In the genomic region with DNA sequence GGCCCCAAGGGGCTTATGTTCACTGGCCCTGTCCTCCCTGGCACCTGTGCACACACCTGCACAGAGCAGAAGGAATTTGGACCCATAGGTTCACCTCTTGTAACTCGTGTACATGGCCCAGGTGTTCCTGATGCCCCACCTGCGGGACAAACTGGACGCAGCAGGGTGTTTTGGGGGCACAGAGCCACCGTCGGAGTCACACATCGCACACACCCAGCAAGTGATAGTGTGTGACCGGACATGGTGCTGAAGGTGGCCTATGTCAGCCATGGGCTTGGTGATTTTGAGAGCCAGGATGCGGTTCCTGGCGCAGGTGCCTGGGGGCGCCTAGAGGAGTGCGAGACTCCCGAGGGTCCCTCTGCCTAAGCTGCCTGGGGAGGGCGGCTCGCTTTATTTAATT, we compare ENCODE assay signal across 16 cellular contexts.
A peak's percentile ranks its signal among the peaks of the same experiment; 100 is the strongest.
DNase-seq lines count a peak whose midpoint lies in the region; ATAC-seq and TF ChIP-seq lines count a peak whose summit lies in the region.
"Had no signal": no experiment of that assay in that cellular context is flagged by ENCODE, and none has a peak within 500 bp of the region (broad histone marks: within the 10 kb centered on the region; RNA-seq: fewer than 3 reads in every experiment).

No MANE protein-coding gene starts in this region.

- peaks cover 6% of the 10 kb centered on the region for H3K9me3 Mint-ChIP-seq in activated naive CD8-positive, alpha-beta T cell treated with anti-CD3 and anti-CD28 coated beads, Interleukin-2, amount 10 ng/mL, durations not matched to agents 7 days and 5 days
- H3K9me3 Mint-ChIP-seq in activated naive CD8-positive, alpha-beta T cell treated with anti-CD3 and anti-CD28 coated beads, Interleukin-2, amount 50 U/mL, for 24 hours, result no peaks in the 10 kb centered on the region
- H3K9me3 Mint-ChIP-seq in neural crest cell, result peaks cover under 1% of the 10 kb centered on the region
- H3K9me3 Mint-ChIP-seq: CD8-positive, alpha-beta T cell; HFFc6 had no signal

- H3K4me3 ChIP-seq in stomach, result no peak overlapping the region
- no peak overlapping the region for H3K4me3 ChIP-seq in adrenal gland
- H3K4me3 ChIP-seq: BLaER1 treated with 17β-estradiol and CSF1 and Interleukin-3, amounts not matched to agents 10 nM and 100 nM; GM12878 had no signal

- peaks cover 7% of the 10 kb centered on the region for H3K4me1 Mint-ChIP-seq in activated naive CD8-positive, alpha-beta T cell treated with anti-CD3 and anti-CD28 coated beads, Interleukin-2, amount 10 ng/mL, durations not matched to agents 7 days and 5 days
- H3K4me1 Mint-ChIP-seq in activated naive CD8-positive, alpha-beta T cell treated with anti-CD3 and anti-CD28 coated beads, Interleukin-2, amount 50 U/mL, for 24 hours, result peaks cover 9% of the 10 kb centered on the region
- no peaks in the 10 kb centered on the region for H3K4me1 Mint-ChIP-seq in neural crest cell

- TF ChIP-seq CTCF in neural crest cell (conservative IDR thresholded peaks at IDR 0.05) (no peak), stomach (IDR thresholded peaks at IDR 0.05) (no peak), adrenal gland (IDR thresholded peaks at IDR 0.05) (no peak)

- H3K9me3 ChIP-seq in stomach, result no peaks in the 10 kb centered on the region
- H3K9me3 ChIP-seq in adrenal gland (replicated peaks in 1 of 3), result no peaks in the 10 kb centered on the region

- H3K4me1 ChIP-seq in stomach, result peaks cover 0 to 4% (median 0%) of the 10 kb centered on the region in 4 donors
- no peaks in the 10 kb centered on the region for H3K4me1 ChIP-seq in adrenal gland (replicated peaks in 1 of 2)

- POLR2A ChIA-PET in activated naive CD8-positive, alpha-beta T cell treated with anti-CD3 and anti-CD28 coated beads, Interleukin-2, amount 10 ng/mL, durations not matched to agents 7 days and 5 days (lab: Charles Lee), result no interaction called here

- H3K27me3 ChIP-seq in stomach (no peaks in the 10 kb centered on the region), adrenal gland (no peaks in the 10 kb centered on the region)
- H3K27me3 ChIP-seq: BLaER1 treated with 17β-estradiol and CSF1 and Interleukin-3, amounts not matched to agents 10 nM and 100 nM had no signal

- H3K36me3 Mint-ChIP-seq in activated naive CD8-positive, alpha-beta T cell treated with anti-CD3 and anti-CD28 coated beads, Interleukin-2, amount 10 ng/mL, durations not matched to agents 7 days and 5 days, result peaks cover 17% of the 10 kb centered on the region
- H3K36me3 Mint-ChIP-seq in activated naive CD8-positive, alpha-beta T cell treated with anti-CD3 and anti-CD28 coated beads, Interleukin-2, amount 50 U/mL, for 24 hours (ENCODE audit: low read depth), result peaks cover 7% of the 10 kb centered on the region
- no peaks in the 10 kb centered on the region for H3K36me3 Mint-ChIP-seq in neural crest cell (ENCODE audit: low read depth)

- no peak for TF ChIP-seq POLR2A in stomach (IDR thresholded peaks at IDR 0.05)
- no peak for TF ChIP-seq POLR2A in adrenal gland (IDR thresholded peaks at IDR 0.05)

- peaks cover 0 to 22% (median 16%) of the 10 kb centered on the region in 4 donors for H3K36me3 ChIP-seq in stomach
- H3K36me3 ChIP-seq in adrenal gland (replicated peaks in 1 of 2), result no peaks in the 10 kb centered on the region

- H3K27ac ChIP-seq in stomach (no peak overlapping the region), adrenal gland (no peak overlapping the region)
- H3K27ac ChIP-seq: BLaER1 treated with 17β-estradiol and CSF1 and Interleukin-3, amounts not matched to agents 10 nM and 100 nM had no signal

- peak; percentile 8 for DNase-seq in activated naive CD8-positive, alpha-beta T cell treated with anti-CD3 and anti-CD28 coated beads, Interleukin-2, amount 10 ng/mL, durations not matched to agents 7 days and 5 days
- DNase-seq in activated naive CD8-positive, alpha-beta T cell treated with anti-CD3 and anti-CD28 coated beads, Interleukin-2, amount 50 U/mL, for 24 hours, result no peak
- no peak for DNase-seq in neural crest cell (ENCODE audit: low read depth, low spot score)
- DNase-seq in stomach, result peak; percentile 19
- no peak for DNase-seq in EL
- no peak for DNase-seq in adrenal gland
- DNase-seq in SIG-M5 (lab: John Stamatoyannopoulos, UW), result no peak
- DNase-seq: Calu3; CD8-positive, alpha-beta T cell; DMS79 treated with DMSO at 0.1 percent for 48 hours; GOT3; HFFc6 had no signal

- no peak overlapping the region for H3K27ac Mint-ChIP-seq in activated naive CD8-positive, alpha-beta T cell treated with anti-CD3 and anti-CD28 coated beads, Interleukin-2, amount 10 ng/mL, durations not matched to agents 7 days and 5 days
- H3K27ac Mint-ChIP-seq in activated naive CD8-positive, alpha-beta T cell treated with anti-CD3 and anti-CD28 coated beads, Interleukin-2, amount 50 U/mL, for 24 hours, result no peak overlapping the region
- H3K27ac Mint-ChIP-seq in neural crest cell (ENCODE audit: unreplicated experiment), result peak overlapping the region; percentile 35
- H3K27ac Mint-ChIP-seq: B cell; CD8-positive, alpha-beta T cell; HFFc6 had no signal

- intact Hi-C loops in stomach (cut with DNase I; ENCODE audit: low total_unique reads) (no loop called here), adrenal gland (cut with DNase I) (no loop called here)

- TF ChIP-seq EP300 in stomach (IDR thresholded peaks at IDR 0.05), result no peak

- H3K27me3 Mint-ChIP-seq in activated naive CD8-positive, alpha-beta T cell treated with anti-CD3 and anti-CD28 coated beads, Interleukin-2, amount 10 ng/mL, durations not matched to agents 7 days and 5 days, result no peaks in the 10 kb centered on the region
- H3K27me3 Mint-ChIP-seq in activated naive CD8-positive, alpha-beta T cell treated with anti-CD3 and anti-CD28 coated beads, Interleukin-2, amount 50 U/mL, for 24 hours, result no peaks in the 10 kb centered on the region
- H3K27me3 Mint-ChIP-seq in neural crest cell (ENCODE audit: low read depth), result no peaks in the 10 kb centered on the region
- H3K27me3 Mint-ChIP-seq: B cell had no signal

- WGBS in stomach, 5 donors, result 92 to 96% (median 93%) methylated on average over 13 to 14 of the region's 14 CpGs
- WGBS in adrenal gland, 4 donors, result 95 to 100% (median 97%) methylated on average over 1 to 14 of the region's 14 CpGs

- ATAC-seq in activated naive CD8-positive, alpha-beta T cell treated with anti-CD3 and anti-CD28 coated beads, Interleukin-2, amount 10 ng/mL, durations not matched to agents 7 days and 5 days (ENCODE audit: low read depth), result no peak
- no peak for ATAC-seq in activated naive CD8-positive, alpha-beta T cell treated with anti-CD3 and anti-CD28 coated beads, Interleukin-2, amount 50 U/mL, for 24 hours
- ATAC-seq: CD8-positive, alpha-beta T cell; GM12878; HCT116 had no signal

- no peak overlapping the region for H3K4me3 Mint-ChIP-seq in activated naive CD8-positive, alpha-beta T cell treated with anti-CD3 and anti-CD28 coated beads, Interleukin-2, amount 10 ng/mL, durations not matched to agents 7 days and 5 days
- no peak overlapping the region for H3K4me3 Mint-ChIP-seq in activated naive CD8-positive, alpha-beta T cell treated with anti-CD3 and anti-CD28 coated beads, Interleukin-2, amount 50 U/mL, for 24 hours
- H3K4me3 Mint-ChIP-seq in neural crest cell, result no peak overlapping the region
- H3K4me3 Mint-ChIP-seq: B cell; CD8-positive, alpha-beta T cell; HFFc6 had no signal

Comparison
In these comparisons a context has a peak if more than half of its experiments do, and no peak if none do; other contexts are left out.
1. DNase-seq: peak in activated naive CD8-positive, alpha-beta T cell treated with anti-CD3 and anti-CD28 coated beads, Interleukin-2, amount 10 ng/mL, durations not matched to agents 7 days and 5 days (single experiment) and stomach (single experiment); none in activated naive CD8-positive, alpha-beta T cell treated with anti-CD3 and anti-CD28 coated beads, Interleukin-2, amount 50 U/mL, for 24 hours (single experiment), neural crest cell (single experiment), EL (single experiment), adrenal gland (0 of 7) and SIG-M5 (single experiment).